Comparison of ENCODE assay signal across 8 cellular contexts in genomic region chr3:130746296-130747039, GRCh38. TPM values are rescaled to one million over a fixed set of nuclear protein-coding genes. Genes with fewer than 3 reads are reported as not detected.
DNase-seq lines count a peak whose midpoint lies in the region; ATAC-seq and TF ChIP-seq lines count a peak whose summit lies in the region.

TSS of gene PIK3R4 (minus strand) at chr3:130746829. CDS start at chr3:130745218, 1,611 bp downstream.

- ATAC-seq in GM21717 (IDR thresholded peaks at IDR 0.05; ENCODE audit: unreplicated experiment), result peak; percentile 95

- peak within 1 kb of the TSS; percentile 93 to 94 for H3K9ac ChIP-seq in mucosa of rectum (ENCODE audit: low read depth in 1 of 2, low read length in 2 of 2)

- peaks cover 39% of the 10 kb centered on the region for H3K36me3 Mint-ChIP-seq in activated T-cell treated with anti-CD3 and anti-CD28 coated beads, Interleukin-2, amount 50 U/mL, for 24 hours (ENCODE audit: low read depth)

- peak within 1 kb of the TSS; percentile 86 to 92 for H3K4me3 ChIP-seq in mucosa of rectum (ENCODE audit: low read length in 2 of 2)

- peak; percentile 92 for TF ChIP-seq POLR2A in erythroblast (IDR thresholded peaks at IDR 0.05; ENCODE audit: low read length)

- peaks cover 48% of the 10 kb centered on the region for H3K4me1 Mint-ChIP-seq in activated T-cell treated with anti-CD3 and anti-CD28 coated beads, Interleukin-2, amount 50 U/mL, for 24 hours (ENCODE audit: low read depth)

- DNase-seq in DMS153 treated with DMSO at 0.1 percent for 48 hours (lab: John Stamatoyannopoulos, UW; ENCODE audit: unreplicated experiment) (peak; percentile 96), KBM-7 (peak; percentile 99), erythroblast (lab: John Stamatoyannopoulos, UW) (peak; percentile 98 to 99)
- DNase-seq in activated T-cell treated with anti-CD3 and anti-CD28 coated beads, Interleukin-2, amount 50 U/mL, for 24 hours, result peak; percentile 91
- peak; percentile 94 for DNase-seq in stimulated activated CD8-positive, alpha-beta memory T cell treated with anti-CD3 and anti-CD28 coated beads, Interleukin-4, amount 100 ng/mL, for 48 hours

- H3K27me3 ChIP-seq in mucosa of rectum (ENCODE audit: control insufficient read depth in 2 of 2, insufficient read depth in 2 of 2, low read length in 2 of 2), result no peaks in the 10 kb centered on the region

- no peaks in the 10 kb centered on the region for H3K27me3 Mint-ChIP-seq in activated T-cell treated with anti-CD3 and anti-CD28 coated beads, Interleukin-2, amount 50 U/mL, for 24 hours

- H3K9me3 Mint-ChIP-seq in activated T-cell treated with anti-CD3 and anti-CD28 coated beads, Interleukin-2, amount 50 U/mL, for 24 hours, result no peaks in the 10 kb centered on the region

- H3K4me3 Mint-ChIP-seq in activated T-cell treated with anti-CD3 and anti-CD28 coated beads, Interleukin-2, amount 50 U/mL, for 24 hours, result peak within 1 kb of the TSS; percentile 93

- no peaks in the 10 kb centered on the region for H3K9me3 ChIP-seq in mucosa of rectum (ENCODE audit: control insufficient read depth in 2 of 2, low read length in 2 of 2)

- peak within 1 kb of the TSS; percentile 95 for H3K27ac Mint-ChIP-seq in activated T-cell treated with anti-CD3 and anti-CD28 coated beads, Interleukin-2, amount 50 U/mL, for 24 hours

- in situ Hi-C loops in KBM-7 (cut with MboI; ENCODE audit: low pct_unique_long_range_greater_than_20kb, low sequenced_read_pairs), result no loop called here

- peaks cover 4 to 10% of the 10 kb centered on the region in 2 donors for H3K36me3 ChIP-seq in mucosa of rectum (ENCODE audit: control insufficient read depth in 2 of 2, insufficient read depth in 2 of 2, low read length in 2 of 2)

- peak within 1 kb of the TSS; percentile 77 to 81 for H3K27ac ChIP-seq in mucosa of rectum (ENCODE audit: low read depth in 2 of 2, low read length in 2 of 2)

- peaks cover 3 to 9% of the 10 kb centered on the region in 2 donors for H3K4me1 ChIP-seq in mucosa of rectum (ENCODE audit: control insufficient read depth in 2 of 2, insufficient read depth in 2 of 2, low read length in 2 of 2)

TF ChIP-seq in PFSK-1, 5 proteins besides CTCF, POLR2A, EP300 and RAD21:
- TF ChIP-seq, protein P1, sequence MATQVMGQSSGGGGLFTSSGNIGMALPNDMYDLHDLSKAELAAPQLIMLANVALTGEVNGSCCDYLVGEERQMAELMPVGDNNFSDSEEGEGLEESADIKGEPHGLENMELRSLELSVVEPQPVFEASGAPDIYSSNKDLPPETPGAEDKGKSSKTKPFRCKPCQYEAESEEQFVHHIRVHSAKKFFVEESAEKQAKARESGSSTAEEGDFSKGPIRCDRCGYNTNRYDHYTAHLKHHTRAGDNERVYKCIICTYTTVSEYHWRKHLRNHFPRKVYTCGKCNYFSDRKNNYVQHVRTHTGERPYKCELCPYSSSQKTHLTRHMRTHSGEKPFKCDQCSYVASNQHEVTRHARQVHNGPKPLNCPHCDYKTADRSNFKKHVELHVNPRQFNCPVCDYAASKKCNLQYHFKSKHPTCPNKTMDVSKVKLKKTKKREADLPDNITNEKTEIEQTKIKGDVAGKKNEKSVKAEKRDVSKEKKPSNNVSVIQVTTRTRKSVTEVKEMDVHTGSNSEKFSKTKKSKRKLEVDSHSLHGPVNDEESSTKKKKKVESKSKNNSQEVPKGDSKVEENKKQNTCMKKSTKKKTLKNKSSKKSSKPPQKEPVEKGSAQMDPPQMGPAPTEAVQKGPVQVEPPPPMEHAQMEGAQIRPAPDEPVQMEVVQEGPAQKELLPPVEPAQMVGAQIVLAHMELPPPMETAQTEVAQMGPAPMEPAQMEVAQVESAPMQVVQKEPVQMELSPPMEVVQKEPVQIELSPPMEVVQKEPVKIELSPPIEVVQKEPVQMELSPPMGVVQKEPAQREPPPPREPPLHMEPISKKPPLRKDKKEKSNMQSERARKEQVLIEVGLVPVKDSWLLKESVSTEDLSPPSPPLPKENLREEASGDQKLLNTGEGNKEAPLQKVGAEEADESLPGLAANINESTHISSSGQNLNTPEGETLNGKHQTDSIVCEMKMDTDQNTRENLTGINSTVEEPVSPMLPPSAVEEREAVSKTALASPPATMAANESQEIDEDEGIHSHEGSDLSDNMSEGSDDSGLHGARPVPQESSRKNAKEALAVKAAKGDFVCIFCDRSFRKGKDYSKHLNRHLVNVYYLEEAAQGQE (IDR thresholded peaks at IDR 0.05; ENCODE audit: insufficient read depth in 1 of 2, low read depth in 2 of 2, low read length in 2 of 2), result no peak
- no peak for TF ChIP-seq FOXP2 (optimal IDR thresholded peaks at IDR 0.05; ENCODE audit: borderline replicate concordance, extremely low read depth, extremely low read length, insufficient read depth)
- TF ChIP-seq SIN3A (IDR thresholded peaks at IDR 0.05; ENCODE audit: borderline replicate concordance, insufficient read depth, low read length), result no peak
- TF ChIP-seq TAF1 (IDR thresholded peaks at IDR 0.05; ENCODE audit: borderline replicate concordance, insufficient read depth, low read length), result peak; percentile 59; the same call in 1 of the 2 replicates
- peak; percentile 83 for TF ChIP-seq POLR2AphosphoS5 (IDR thresholded peaks at IDR 0.05; ENCODE audit: low read depth, low read length)

RNA-seq across cellular contexts. Expression of gene PIK3R4, which starts in this region (rescaled TPM):
- polyA plus RNA-seq in PFSK-1 (2012; ENCODE audit: insufficient read length, low read depth), result 6.7 TPM

Comparison
In these comparisons a context has a peak if more than half of its experiments do, and no peak if none do; other contexts are left out.
1. Peak in every context shown above with its lines: DNase-seq, ATAC-seq, H3K4me3 ChIP-seq and H3K27ac ChIP-seq.